Comparison of ENCODE assay signal across 17 cellular contexts in genomic region chr7:36668080-36668479, GRCh38. TPM values are rescaled to one million over a fixed set of nuclear protein-coding genes. Genes with fewer than 3 reads are reported as not detected.
"Had no signal": no experiment of that assay in that cellular context is flagged by ENCODE, and none has a peak within 500 bp of the region (broad histone marks: within the 10 kb centered on the region; RNA-seq: fewer than 3 reads in every experiment).

No MANE protein-coding gene starts in this region.

- H3K9me3 Mint-ChIP-seq: activated naive CD4-positive, alpha-beta T cell treated with anti-CD3 and anti-CD28 coated beads, Interleukin-2, amount 10 ng/mL, durations not matched to agents 7 days and 5 days; naive thymus-derived CD8-positive, alpha-beta T cell had no signal

- ATAC-seq: gastrocnemius medialis; heart left ventricle; naive thymus-derived CD8-positive, alpha-beta T cell had no signal

- H3K27me3 Mint-ChIP-seq: activated CD4-positive, alpha-beta T cell treated with anti-CD3 and anti-CD28 coated beads, Interleukin-2, amount 10 ng/mL, durations not matched to agents 7 days and 5 days; activated naive CD4-positive, alpha-beta T cell treated with anti-CD3 and anti-CD28 coated beads, Interleukin-2, amount 10 ng/mL, durations not matched to agents 7 days and 5 days; naive thymus-derived CD8-positive, alpha-beta T cell had no signal

- H3K36me3 ChIP-seq: adrenal gland, colonic mucosa, gastrocnemius medialis, tibial nerve, vagina had no signal

- H3K4me3 ChIP-seq: adrenal gland, colonic mucosa, gastrocnemius medialis, heart left ventricle, lung, tibial nerve, vagina had no signal

- H3K27ac ChIP-seq: adrenal gland, gastrocnemius medialis, heart left ventricle, tibial nerve, vagina had no signal

- DNase-seq: activated CD4-positive, alpha-beta T cell treated with anti-CD3 and anti-CD28 coated beads, Interleukin-2, amount 10 ng/mL, durations not matched to agents 7 days and 5 days; activated naive CD4-positive, alpha-beta T cell treated with anti-CD3 and anti-CD28 coated beads, Interleukin-2, amount 10 ng/mL, durations not matched to agents 7 days and 5 days; adrenal gland; caudate nucleus; colonic mucosa; gastrocnemius medialis; heart left ventricle; naive thymus-derived CD8-positive, alpha-beta T cell; nucleus accumbens; posterior cingulate gyrus; stimulated activated CD4-positive, alpha-beta T cell treated with anti-CD3 and anti-CD28 coated beads, Interleukin-4, amount 100 ng/mL, for 1 hour; stimulated activated naive CD4-positive, alpha-beta T cell; SW 1271 had no signal

- H3K36me3 Mint-ChIP-seq: activated naive CD4-positive, alpha-beta T cell treated with anti-CD3 and anti-CD28 coated beads, Interleukin-2, amount 10 ng/mL, durations not matched to agents 7 days and 5 days had no signal

- H3K4me1 ChIP-seq: adrenal gland, colonic mucosa, gastrocnemius medialis, heart left ventricle, tibial nerve, vagina had no signal

- H3K27me3 ChIP-seq: adrenal gland, colonic mucosa, gastrocnemius medialis, heart left ventricle, tibial nerve, vagina had no signal

- H3K27ac Mint-ChIP-seq: activated CD4-positive, alpha-beta T cell treated with anti-CD3 and anti-CD28 coated beads, Interleukin-2, amount 10 ng/mL, durations not matched to agents 7 days and 5 days; activated naive CD4-positive, alpha-beta T cell treated with anti-CD3 and anti-CD28 coated beads, Interleukin-2, amount 10 ng/mL, durations not matched to agents 7 days and 5 days had no signal

- H3K9me3 ChIP-seq: adrenal gland, colonic mucosa, gastrocnemius medialis, heart left ventricle, tibial nerve, vagina had no signal

- H3K4me3 Mint-ChIP-seq: activated CD4-positive, alpha-beta T cell treated with anti-CD3 and anti-CD28 coated beads, Interleukin-2, amount 10 ng/mL, durations not matched to agents 7 days and 5 days; activated naive CD4-positive, alpha-beta T cell treated with anti-CD3 and anti-CD28 coated beads, Interleukin-2, amount 10 ng/mL, durations not matched to agents 7 days and 5 days had no signal

RNA-seq across cellular contexts. Expression of gene AOAH, which starts 56.2 kb away (rescaled TPM):
- total RNA-seq: fibroblast of lung had no signal
- polyA plus RNA-seq: fibroblast of lung had no signal
